1 cellular context compared by ENCODE assay signal in the genomic region with DNA sequence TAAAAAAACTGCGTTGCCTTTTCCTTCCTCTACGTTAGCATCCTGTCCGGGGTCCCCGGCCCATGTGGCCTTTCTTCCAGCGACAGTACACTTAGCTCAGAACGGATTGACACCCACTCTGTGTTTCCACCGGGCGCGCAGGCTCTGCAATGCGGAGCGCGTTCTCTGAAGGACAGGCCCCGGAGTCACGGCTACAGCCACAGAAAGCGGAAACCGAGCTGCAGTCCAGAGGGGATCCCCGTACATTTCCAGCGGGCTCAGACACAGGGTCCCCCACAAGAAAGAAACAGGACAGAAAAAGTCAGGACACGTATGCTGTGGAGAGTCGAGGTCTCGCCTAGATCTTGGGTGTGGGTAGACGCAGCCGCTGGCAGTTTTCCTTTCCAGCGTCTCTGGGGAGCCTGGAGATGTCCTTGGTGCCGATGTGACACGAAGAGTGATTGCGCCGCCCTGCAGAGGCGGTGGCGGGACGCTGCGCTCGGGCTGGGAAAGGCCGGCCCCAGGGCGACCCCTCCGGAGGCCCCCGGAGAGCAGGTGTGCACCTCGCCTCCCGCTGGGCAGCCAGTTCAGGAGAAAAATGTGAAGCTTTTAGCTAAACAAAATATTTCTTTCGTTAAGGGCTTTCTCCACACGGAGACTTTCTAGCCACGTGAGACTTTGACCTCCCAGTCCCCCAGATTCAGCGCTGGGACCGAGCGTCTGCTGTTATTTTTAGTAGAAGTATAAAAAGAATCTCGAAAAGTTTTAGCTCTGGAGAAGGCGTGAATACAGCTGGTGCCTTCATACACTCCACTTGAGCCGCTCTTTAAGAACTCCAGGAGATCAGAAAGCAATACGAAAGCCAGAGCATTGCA.
TF ChIP-seq lines count a peak whose summit lies in the region.

No MANE protein-coding gene starts in this region.

TF ChIP-seq in GM12878, 131 proteins besides CTCF, POLR2A, EP300 and RAD21 (continues in another document):
- TF ChIP-seq, protein P1, sequence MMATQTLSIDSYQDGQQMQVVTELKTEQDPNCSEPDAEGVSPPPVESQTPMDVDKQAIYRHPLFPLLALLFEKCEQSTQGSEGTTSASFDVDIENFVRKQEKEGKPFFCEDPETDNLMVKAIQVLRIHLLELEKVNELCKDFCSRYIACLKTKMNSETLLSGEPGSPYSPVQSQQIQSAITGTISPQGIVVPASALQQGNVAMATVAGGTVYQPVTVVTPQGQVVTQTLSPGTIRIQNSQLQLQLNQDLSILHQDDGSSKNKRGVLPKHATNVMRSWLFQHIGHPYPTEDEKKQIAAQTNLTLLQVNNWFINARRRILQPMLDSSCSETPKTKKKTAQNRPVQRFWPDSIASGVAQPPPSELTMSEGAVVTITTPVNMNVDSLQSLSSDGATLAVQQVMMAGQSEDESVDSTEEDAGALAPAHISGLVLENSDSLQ (IDR thresholded peaks at IDR 0.05), result peak; percentile 76; the same call in 1 of the 2 replicates
- TF ChIP-seq, protein P2, sequence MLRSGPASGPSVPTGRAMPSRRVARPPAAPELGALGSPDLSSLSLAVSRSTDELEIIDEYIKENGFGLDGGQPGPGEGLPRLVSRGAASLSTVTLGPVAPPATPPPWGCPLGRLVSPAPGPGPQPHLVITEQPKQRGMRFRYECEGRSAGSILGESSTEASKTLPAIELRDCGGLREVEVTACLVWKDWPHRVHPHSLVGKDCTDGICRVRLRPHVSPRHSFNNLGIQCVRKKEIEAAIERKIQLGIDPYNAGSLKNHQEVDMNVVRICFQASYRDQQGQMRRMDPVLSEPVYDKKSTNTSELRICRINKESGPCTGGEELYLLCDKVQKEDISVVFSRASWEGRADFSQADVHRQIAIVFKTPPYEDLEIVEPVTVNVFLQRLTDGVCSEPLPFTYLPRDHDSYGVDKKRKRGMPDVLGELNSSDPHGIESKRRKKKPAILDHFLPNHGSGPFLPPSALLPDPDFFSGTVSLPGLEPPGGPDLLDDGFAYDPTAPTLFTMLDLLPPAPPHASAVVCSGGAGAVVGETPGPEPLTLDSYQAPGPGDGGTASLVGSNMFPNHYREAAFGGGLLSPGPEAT (IDR thresholded peaks at IDR 0.05; ENCODE audit: low read depth), result 0 out of 2 replicates have a peak, but pooled peaks have one; percentile 27
- TF ChIP-seq BHLHE40 (IDR thresholded peaks at IDR 0.05; ENCODE audit: borderline replicate concordance in 1 of 2, low read depth in 2 of 2, low read length in 1 of 2) (peak in 1 of 2 experiments; percentile 38; a peak in 2 of 4 replicates), NRF1 (conservative IDR thresholded peaks at IDR 0.05; ENCODE audit: low read depth, low read length) (no peak), NFYA (IDR thresholded peaks at IDR 0.05; ENCODE audit: borderline replicate concordance, low read depth, low read length) (no peak), SUZ12 (IDR thresholded peaks at IDR 0.05; ENCODE audit: unreplicated experiment) (no peak), YY1 (IDR thresholded peaks at IDR 0.05; ENCODE audit: low read depth, low read length) (peak; percentile 12; the same call in 1 of the 2 replicates), STAT3 (IDR thresholded peaks at IDR 0.05; ENCODE audit: low read depth, low read length) (no peak), SIX5 (IDR thresholded peaks at IDR 0.05; ENCODE audit: low read depth, low read length, severe bottlenecking) (no peak), TCF12 (IDR thresholded peaks at IDR 0.05; ENCODE audit: low read depth, low read length) (no peak), SMAD5 (IDR thresholded peaks at IDR 0.05; ENCODE audit: low read depth) (no peak), POU2F2 (IDR thresholded peaks at IDR 0.05; ENCODE audit: borderline replicate concordance, low read depth, low read length) (no peak), RAD51 (IDR thresholded peaks at IDR 0.05) (no peak), PAX5 (IDR thresholded peaks at IDR 0.05; ENCODE audit: borderline replicate concordance, low read depth, low read length) (no peak), ZNF24 (IDR thresholded peaks at IDR 0.05) (no peak), ESRRA (IDR thresholded peaks at IDR 0.05; ENCODE audit: low read length) (no peak), NFXL1 (IDR thresholded peaks at IDR 0.05; ENCODE audit: borderline replicate concordance) (no peak), IKZF1 (conservative IDR thresholded peaks at IDR 0.05) (peak; percentile 88), ZNF274 (IDR thresholded peaks at IDR 0.05; ENCODE audit: insufficient read depth, insufficient read length) (no peak), CHD2 (IDR thresholded peaks at IDR 0.05; ENCODE audit: borderline replicate concordance, low read depth, low read length) (no peak), EED (IDR thresholded peaks at IDR 0.05; ENCODE audit: low read depth) (peak; percentile 93), SPI1 (IDR thresholded peaks at IDR 0.05; ENCODE audit: borderline replicate concordance, insufficient read depth, low read depth, low read length) (0 out of 2 replicates have a peak, but pooled peaks have one; percentile 21), RCOR1 (conservative IDR thresholded peaks at IDR 0.05; ENCODE audit: low read depth, low read length) (no peak), CEBPB (IDR thresholded peaks at IDR 0.05; ENCODE audit: borderline replicate concordance in 1 of 2, low read depth in 2 of 2, low read length in 2 of 2) (no peak), HDAC2 (IDR thresholded peaks at IDR 0.05) (0 out of 2 replicates have a peak, but pooled peaks have one; percentile 54), KDM1A (IDR thresholded peaks at IDR 0.05; ENCODE audit: borderline replicate concordance) (no peak), BMI1 (IDR thresholded peaks at IDR 0.05; ENCODE audit: borderline replicate concordance) (no peak), CREM (IDR thresholded peaks at IDR 0.05; ENCODE audit: low read depth) (peak; percentile 12; the same call in 1 of the 2 replicates), TAF1 (IDR thresholded peaks at IDR 0.05; ENCODE audit: borderline replicate concordance, low read depth, low read length) (peak; percentile 41; the same call in 1 of the 2 replicates)
- TF ChIP-seq, protein P3, sequence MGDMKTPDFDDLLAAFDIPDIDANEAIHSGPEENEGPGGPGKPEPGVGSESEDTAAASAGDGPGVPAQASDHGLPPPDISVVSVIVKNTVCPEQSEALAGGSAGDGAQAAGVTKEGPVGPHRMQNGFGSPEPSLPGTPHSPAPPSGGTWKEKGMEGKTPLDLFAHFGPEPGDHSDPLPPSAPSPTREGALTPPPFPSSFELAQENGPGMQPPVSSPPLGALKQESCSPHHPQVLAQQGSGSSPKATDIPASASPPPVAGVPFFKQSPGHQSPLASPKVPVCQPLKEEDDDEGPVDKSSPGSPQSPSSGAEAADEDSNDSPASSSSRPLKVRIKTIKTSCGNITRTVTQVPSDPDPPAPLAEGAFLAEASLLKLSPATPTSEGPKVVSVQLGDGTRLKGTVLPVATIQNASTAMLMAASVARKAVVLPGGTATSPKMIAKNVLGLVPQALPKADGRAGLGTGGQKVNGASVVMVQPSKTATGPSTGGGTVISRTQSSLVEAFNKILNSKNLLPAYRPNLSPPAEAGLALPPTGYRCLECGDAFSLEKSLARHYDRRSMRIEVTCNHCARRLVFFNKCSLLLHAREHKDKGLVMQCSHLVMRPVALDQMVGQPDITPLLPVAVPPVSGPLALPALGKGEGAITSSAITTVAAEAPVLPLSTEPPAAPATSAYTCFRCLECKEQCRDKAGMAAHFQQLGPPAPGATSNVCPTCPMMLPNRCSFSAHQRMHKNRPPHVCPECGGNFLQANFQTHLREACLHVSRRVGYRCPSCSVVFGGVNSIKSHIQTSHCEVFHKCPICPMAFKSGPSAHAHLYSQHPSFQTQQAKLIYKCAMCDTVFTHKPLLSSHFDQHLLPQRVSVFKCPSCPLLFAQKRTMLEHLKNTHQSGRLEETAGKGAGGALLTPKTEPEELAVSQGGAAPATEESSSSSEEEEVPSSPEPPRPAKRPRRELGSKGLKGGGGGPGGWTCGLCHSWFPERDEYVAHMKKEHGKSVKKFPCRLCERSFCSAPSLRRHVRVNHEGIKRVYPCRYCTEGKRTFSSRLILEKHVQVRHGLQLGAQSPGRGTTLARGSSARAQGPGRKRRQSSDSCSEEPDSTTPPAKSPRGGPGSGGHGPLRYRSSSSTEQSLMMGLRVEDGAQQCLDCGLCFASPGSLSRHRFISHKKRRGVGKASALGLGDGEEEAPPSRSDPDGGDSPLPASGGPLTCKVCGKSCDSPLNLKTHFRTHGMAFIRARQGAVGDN (IDR thresholded peaks at IDR 0.05), result peak; percentile 70
- TF ChIP-seq, protein P4, sequence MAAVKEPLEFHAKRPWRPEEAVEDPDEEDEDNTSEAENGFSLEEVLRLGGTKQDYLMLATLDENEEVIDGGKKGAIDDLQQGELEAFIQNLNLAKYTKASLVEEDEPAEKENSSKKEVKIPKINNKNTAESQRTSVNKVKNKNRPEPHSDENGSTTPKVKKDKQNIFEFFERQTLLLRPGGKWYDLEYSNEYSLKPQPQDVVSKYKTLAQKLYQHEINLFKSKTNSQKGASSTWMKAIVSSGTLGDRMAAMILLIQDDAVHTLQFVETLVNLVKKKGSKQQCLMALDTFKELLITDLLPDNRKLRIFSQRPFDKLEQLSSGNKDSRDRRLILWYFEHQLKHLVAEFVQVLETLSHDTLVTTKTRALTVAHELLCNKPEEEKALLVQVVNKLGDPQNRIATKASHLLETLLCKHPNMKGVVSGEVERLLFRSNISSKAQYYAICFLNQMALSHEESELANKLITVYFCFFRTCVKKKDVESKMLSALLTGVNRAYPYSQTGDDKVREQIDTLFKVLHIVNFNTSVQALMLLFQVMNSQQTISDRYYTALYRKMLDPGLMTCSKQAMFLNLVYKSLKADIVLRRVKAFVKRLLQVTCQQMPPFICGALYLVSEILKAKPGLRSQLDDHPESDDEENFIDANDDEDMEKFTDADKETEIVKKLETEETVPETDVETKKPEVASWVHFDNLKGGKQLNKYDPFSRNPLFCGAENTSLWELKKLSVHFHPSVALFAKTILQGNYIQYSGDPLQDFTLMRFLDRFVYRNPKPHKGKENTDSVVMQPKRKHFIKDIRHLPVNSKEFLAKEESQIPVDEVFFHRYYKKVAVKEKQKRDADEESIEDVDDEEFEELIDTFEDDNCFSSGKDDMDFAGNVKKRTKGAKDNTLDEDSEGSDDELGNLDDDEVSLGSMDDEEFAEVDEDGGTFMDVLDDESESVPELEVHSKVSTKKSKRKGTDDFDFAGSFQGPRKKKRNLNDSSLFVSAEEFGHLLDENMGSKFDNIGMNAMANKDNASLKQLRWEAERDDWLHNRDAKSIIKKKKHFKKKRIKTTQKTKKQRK (IDR thresholded peaks at IDR 0.05; ENCODE audit: low read depth, low read length), result no peak
- TF ChIP-seq, protein P5, sequence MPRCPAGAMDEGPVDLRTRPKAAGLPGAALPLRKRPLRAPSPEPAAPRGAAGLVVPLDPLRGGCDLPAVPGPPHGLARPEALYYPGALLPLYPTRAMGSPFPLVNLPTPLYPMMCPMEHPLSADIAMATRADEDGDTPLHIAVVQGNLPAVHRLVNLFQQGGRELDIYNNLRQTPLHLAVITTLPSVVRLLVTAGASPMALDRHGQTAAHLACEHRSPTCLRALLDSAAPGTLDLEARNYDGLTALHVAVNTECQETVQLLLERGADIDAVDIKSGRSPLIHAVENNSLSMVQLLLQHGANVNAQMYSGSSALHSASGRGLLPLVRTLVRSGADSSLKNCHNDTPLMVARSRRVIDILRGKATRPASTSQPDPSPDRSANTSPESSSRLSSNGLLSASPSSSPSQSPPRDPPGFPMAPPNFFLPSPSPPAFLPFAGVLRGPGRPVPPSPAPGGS (IDR thresholded peaks at IDR 0.05; ENCODE audit: borderline replicate concordance, insufficient read depth, low read depth, low read length, poor library complexity, severe bottlenecking), result no peak
- TF ChIP-seq, protein P6, sequence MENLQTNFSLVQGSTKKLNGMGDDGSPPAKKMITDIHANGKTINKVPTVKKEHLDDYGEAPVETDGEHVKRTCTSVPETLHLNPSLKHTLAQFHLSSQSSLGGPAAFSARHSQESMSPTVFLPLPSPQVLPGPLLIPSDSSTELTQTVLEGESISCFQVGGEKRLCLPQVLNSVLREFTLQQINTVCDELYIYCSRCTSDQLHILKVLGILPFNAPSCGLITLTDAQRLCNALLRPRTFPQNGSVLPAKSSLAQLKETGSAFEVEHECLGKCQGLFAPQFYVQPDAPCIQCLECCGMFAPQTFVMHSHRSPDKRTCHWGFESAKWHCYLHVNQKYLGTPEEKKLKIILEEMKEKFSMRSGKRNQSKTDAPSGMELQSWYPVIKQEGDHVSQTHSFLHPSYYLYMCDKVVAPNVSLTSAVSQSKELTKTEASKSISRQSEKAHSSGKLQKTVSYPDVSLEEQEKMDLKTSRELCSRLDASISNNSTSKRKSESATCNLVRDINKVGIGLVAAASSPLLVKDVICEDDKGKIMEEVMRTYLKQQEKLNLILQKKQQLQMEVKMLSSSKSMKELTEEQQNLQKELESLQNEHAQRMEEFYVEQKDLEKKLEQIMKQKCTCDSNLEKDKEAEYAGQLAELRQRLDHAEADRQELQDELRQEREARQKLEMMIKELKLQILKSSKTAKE (IDR thresholded peaks at IDR 0.05; ENCODE audit: low read depth, poor library complexity, severe bottlenecking), result no peak
- TF ChIP-seq, protein P7, sequence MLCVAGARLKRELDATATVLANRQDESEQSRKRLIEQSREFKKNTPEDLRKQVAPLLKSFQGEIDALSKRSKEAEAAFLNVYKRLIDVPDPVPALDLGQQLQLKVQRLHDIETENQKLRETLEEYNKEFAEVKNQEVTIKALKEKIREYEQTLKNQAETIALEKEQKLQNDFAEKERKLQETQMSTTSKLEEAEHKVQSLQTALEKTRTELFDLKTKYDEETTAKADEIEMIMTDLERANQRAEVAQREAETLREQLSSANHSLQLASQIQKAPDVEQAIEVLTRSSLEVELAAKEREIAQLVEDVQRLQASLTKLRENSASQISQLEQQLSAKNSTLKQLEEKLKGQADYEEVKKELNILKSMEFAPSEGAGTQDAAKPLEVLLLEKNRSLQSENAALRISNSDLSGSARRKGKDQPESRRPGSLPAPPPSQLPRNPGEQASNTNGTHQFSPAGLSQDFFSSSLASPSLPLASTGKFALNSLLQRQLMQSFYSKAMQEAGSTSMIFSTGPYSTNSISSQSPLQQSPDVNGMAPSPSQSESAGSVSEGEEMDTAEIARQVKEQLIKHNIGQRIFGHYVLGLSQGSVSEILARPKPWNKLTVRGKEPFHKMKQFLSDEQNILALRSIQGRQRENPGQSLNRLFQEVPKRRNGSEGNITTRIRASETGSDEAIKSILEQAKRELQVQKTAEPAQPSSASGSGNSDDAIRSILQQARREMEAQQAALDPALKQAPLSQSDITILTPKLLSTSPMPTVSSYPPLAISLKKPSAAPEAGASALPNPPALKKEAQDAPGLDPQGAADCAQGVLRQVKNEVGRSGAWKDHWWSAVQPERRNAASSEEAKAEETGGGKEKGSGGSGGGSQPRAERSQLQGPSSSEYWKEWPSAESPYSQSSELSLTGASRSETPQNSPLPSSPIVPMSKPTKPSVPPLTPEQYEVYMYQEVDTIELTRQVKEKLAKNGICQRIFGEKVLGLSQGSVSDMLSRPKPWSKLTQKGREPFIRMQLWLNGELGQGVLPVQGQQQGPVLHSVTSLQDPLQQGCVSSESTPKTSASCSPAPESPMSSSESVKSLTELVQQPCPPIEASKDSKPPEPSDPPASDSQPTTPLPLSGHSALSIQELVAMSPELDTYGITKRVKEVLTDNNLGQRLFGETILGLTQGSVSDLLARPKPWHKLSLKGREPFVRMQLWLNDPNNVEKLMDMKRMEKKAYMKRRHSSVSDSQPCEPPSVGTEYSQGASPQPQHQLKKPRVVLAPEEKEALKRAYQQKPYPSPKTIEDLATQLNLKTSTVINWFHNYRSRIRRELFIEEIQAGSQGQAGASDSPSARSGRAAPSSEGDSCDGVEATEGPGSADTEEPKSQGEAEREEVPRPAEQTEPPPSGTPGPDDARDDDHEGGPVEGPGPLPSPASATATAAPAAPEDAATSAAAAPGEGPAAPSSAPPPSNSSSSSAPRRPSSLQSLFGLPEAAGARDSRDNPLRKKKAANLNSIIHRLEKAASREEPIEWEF (IDR thresholded peaks at IDR 0.05; ENCODE audit: insufficient replicate concordance, low read depth, low read length), result peak; percentile 30
